Comparison of ENCODE assay signal across 15 cellular contexts in the genomic region with DNA sequence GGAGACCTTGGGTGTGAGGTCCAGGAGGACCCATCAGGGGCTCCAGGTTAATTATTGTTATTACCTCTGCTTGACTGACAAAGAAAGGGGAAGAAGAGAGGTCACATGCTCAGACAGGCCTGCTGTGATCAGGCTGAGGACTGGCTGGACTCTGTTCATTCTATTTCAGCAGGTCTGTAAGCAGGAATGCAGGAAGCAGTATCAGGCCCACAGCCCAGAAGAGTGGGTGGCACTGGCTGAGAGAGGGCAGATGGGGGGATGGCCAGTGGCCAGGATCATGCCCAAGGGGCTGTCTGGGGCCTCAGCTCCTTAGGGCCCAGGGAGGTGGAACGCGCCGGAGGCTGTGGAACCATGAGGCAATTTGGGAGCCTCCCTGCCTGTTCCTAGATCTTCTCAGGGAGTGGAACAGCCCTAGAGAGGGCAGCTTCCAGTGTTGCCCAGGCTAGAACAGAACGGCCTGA. TPM values are rescaled to one million over a fixed set of nuclear protein-coding genes. Genes with fewer than 3 reads are reported as not detected.
A peak's percentile ranks its signal among the peaks of the same experiment; 100 is the strongest.
DNase-seq lines count a peak whose midpoint lies in the region; ATAC-seq and TF ChIP-seq lines count a peak whose summit lies in the region.
"Had no signal": no experiment of that assay in that cellular context is flagged by ENCODE, and none has a peak within 500 bp of the region (broad histone marks: within the 10 kb centered on the region; RNA-seq: fewer than 3 reads in every experiment).

No MANE protein-coding gene starts in this region.

- peak overlapping the region; percentile 77 for H3K27ac ChIP-seq in smooth muscle cell (ENCODE audit: low read depth)
- H3K27ac ChIP-seq: BLaER1 treated with 17β-estradiol and CSF1 and Interleukin-3, amounts not matched to agents 10 nM and 100 nM had no signal

- H3K9ac ChIP-seq in smooth muscle cell (ENCODE audit: low read depth): peak overlapping the region; percentile 43

- peaks cover 18% of the 10 kb centered on the region for H3K4me1 ChIP-seq in smooth muscle cell (ENCODE audit: low read depth)

- TF ChIP-seq CTCF in brain (conservative IDR thresholded peaks at IDR 0.05) (no peak), smooth muscle cell (IDR thresholded peaks at IDR 0.05; ENCODE audit: borderline replicate concordance, insufficient read depth, poor library complexity, severe bottlenecking) (no peak)

- H3K9me3 Mint-ChIP-seq in brain: no peaks in the 10 kb centered on the region
- H3K9me3 Mint-ChIP-seq: activated B cell treated with CpG ODN at 0.5 μM for 24 hours; activated T-helper 1 cell treated with anti-CD3 and anti-CD28 coated beads, Interleukin-12 subunit alpha, Interleukin-12 subunit beta, Interleukin-2, Interleukin-4 antibody, amounts not matched to agents 30 ng/mL and 10 ng/mL and 1 ng/mL, durations not matched to agents 14 hours and 24 hours and 36 hours; memory B cell had no signal

- H3K9me3 ChIP-seq in smooth muscle cell (replicated peaks; ENCODE audit: low read depth): no peaks in the 10 kb centered on the region
- H3K9me3 ChIP-seq: BLaER1 treated with 17β-estradiol and CSF1 and Interleukin-3, amounts not matched to agents 10 nM and 100 nM had no signal

- no peak overlapping the region for H3K4me3 ChIP-seq in smooth muscle cell
- H3K4me3 ChIP-seq: BLaER1 treated with 17β-estradiol and CSF1 and Interleukin-3, amounts not matched to agents 10 nM and 100 nM; K562 had no signal

- H2AFZ ChIP-seq in smooth muscle cell (ENCODE audit: low read depth): peak overlapping the region; percentile 11

- DNase-seq in NCI-H1417 (lab: John Stamatoyannopoulos, UW) (peak in 2 of 3 experiments; percentile 58 to 86), left kidney (ENCODE audit: low read depth, low spot score) (peak; percentile 35), smooth muscle cell (lab: John Stamatoyannopoulos, UW; ENCODE audit: unreplicated experiment) (no peak), T1000 (lab: John Stamatoyannopoulos, UW) (no peak)
- DNase-seq in activated T-cell treated with anti-CD3 and anti-CD28 coated beads, Interleukin-2, amount 50 U/mL, for 48 hours: no peak
- DNase-seq: activated B cell treated with CpG ODN at 0.5 μM for 24 hours; central memory CD4-positive, alpha-beta T cell; SHP77 treated with DMSO at 0.1 percent for 48 hours had no signal

- H4K20me1 ChIP-seq in smooth muscle cell (ENCODE audit: low read depth): no peaks in the 10 kb centered on the region

- peaks cover 35% of the 10 kb centered on the region for H3K4me1 Mint-ChIP-seq in brain
- H3K4me1 Mint-ChIP-seq: activated B cell treated with CpG ODN at 0.5 μM for 24 hours, memory B cell had no signal

- H3K27me3 ChIP-seq in smooth muscle cell (ENCODE audit: low read depth): no peaks in the 10 kb centered on the region

- ATAC-seq in HG03460 (IDR thresholded peaks at IDR 0.05; ENCODE audit: unreplicated experiment): no peak
- ATAC-seq in HG02610 (IDR thresholded peaks at IDR 0.05; ENCODE audit: unreplicated experiment): no peak
- ATAC-seq: K562 had no signal

- H3K79me2 ChIP-seq in smooth muscle cell (ENCODE audit: low read depth): no peaks in the 10 kb centered on the region

- H3K27ac Mint-ChIP-seq in brain: peak overlapping the region; percentile 10 to 82 (median 65)
- H3K27ac Mint-ChIP-seq: activated B cell treated with CpG ODN at 0.5 μM for 24 hours; activated T-helper 1 cell treated with anti-CD3 and anti-CD28 coated beads, Interleukin-12 subunit alpha, Interleukin-12 subunit beta, Interleukin-2, Interleukin-4 antibody, amounts not matched to agents 30 ng/mL and 10 ng/mL and 1 ng/mL, durations not matched to agents 14 hours and 24 hours and 36 hours; memory B cell had no signal

- no peaks in the 10 kb centered on the region for H3F3A ChIP-seq in smooth muscle cell (ENCODE audit: low read depth)

- 67% methylated on average over 4 of the region's 4 CpGs for WGBS in smooth muscle cell (ENCODE audit: low lambda C conversion rate)

- H3K36me3 ChIP-seq in smooth muscle cell (ENCODE audit: low read depth): no peaks in the 10 kb centered on the region
- H3K36me3 ChIP-seq: BLaER1 treated with 17β-estradiol and CSF1 and Interleukin-3, amounts not matched to agents 10 nM and 100 nM had no signal

- H3K36me3 Mint-ChIP-seq in brain: no peaks in the 10 kb centered on the region
- H3K36me3 Mint-ChIP-seq: memory B cell had no signal

- H3K4me2 ChIP-seq in smooth muscle cell: peak overlapping the region; percentile 23

- no peak overlapping the region for H3K4me3 Mint-ChIP-seq in brain
- H3K4me3 Mint-ChIP-seq: activated B cell treated with CpG ODN at 0.5 μM for 24 hours; activated T-helper 1 cell treated with anti-CD3 and anti-CD28 coated beads, Interleukin-12 subunit alpha, Interleukin-12 subunit beta, Interleukin-2, Interleukin-4 antibody, amounts not matched to agents 30 ng/mL and 10 ng/mL and 1 ng/mL, durations not matched to agents 14 hours and 24 hours and 36 hours; memory B cell had no signal

- peaks cover 13% of the 10 kb centered on the region for H3K27me3 Mint-ChIP-seq in brain

RNA-seq across cellular contexts. Expression of gene ZBTB7C, which starts 43.7 kb away (rescaled TPM):
- polyA plus RNA-seq in brain (ENCODE audit: insufficient read depth, low read depth, low replicate concordance) (20.7 TPM), smooth muscle cell (0.48 TPM in 1 of 2 replicates, not detected in the other)
- 0.45 and 0.63 TPM in 2 replicates for total RNA-seq in smooth muscle cell
- total RNA-seq: activated B cell treated with CpG ODN at 0.5 μM for 24 hours, K562 had no signal
- polyA plus RNA-seq: K562 had no signal

Comparison
In these comparisons a context has a peak if more than half of its experiments do, and no peak if none do; other contexts are left out.
1. DNase-seq: peak in NCI-H1417 (2 of 3) and left kidney (single experiment); none in smooth muscle cell (single experiment), T1000 (single experiment) and activated T-cell treated with anti-CD3 and anti-CD28 coated beads, Interleukin-2, amount 50 U/mL, for 48 hours (0 of 2).
2. RNA of gene ZBTB7C, which starts 43.7 kb away (polyA plus RNA-seq): 20.7 TPM in brain (single experiment); 0.48 TPM in smooth muscle cell; every median in the first group is over 10 times any median in the second.